9 cellular contexts compared by ENCODE assay signal in the genomic region with DNA sequence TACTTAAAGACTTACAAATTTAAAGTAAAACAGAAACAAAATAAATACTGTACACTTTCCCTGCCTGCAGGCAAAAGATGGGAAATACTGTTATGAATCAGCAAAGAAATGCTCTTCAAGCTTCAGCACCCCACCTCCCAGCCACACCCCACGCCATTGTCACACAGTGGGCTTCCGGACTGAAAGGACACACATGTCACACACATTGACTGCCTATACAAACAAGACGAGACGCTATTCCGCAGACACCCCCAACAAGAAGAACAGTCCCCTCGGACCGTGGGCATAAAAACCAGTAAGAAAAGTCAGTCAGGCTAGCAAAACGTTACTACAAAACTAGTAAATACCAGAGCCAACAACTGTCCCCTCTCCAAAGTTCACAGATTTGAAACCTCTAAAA.
A peak's percentile ranks its signal among the peaks of the same experiment; 100 is the strongest.
DNase-seq lines count a peak whose midpoint lies in the region; ATAC-seq and TF ChIP-seq lines count a peak whose summit lies in the region.
"Had no signal": no experiment of that assay in that cellular context is flagged by ENCODE, and none has a peak within 500 bp of the region (broad histone marks: within the 10 kb centered on the region; RNA-seq: fewer than 3 reads in every experiment).

No MANE protein-coding gene starts in this region.

- H3K4me3 Mint-ChIP-seq in central memory CD8-positive, alpha-beta T cell, result peak overlapping the region; percentile 71

- H3K27me3 Mint-ChIP-seq in central memory CD8-positive, alpha-beta T cell, result no peaks in the 10 kb centered on the region

- H3K4me1 Mint-ChIP-seq in central memory CD8-positive, alpha-beta T cell, result peaks cover 49% of the 10 kb centered on the region

- peaks cover 5% of the 10 kb centered on the region for H3K36me3 Mint-ChIP-seq in central memory CD8-positive, alpha-beta T cell (ENCODE audit: insufficient read depth)

- TF ChIP-seq POLR2A in GM18505 (IDR thresholded peaks at IDR 0.05; ENCODE audit: borderline replicate concordance, extremely low read depth, insufficient read depth, insufficient read length), result no peak

- H3K9me3 Mint-ChIP-seq in central memory CD8-positive, alpha-beta T cell, result no peaks in the 10 kb centered on the region

- H3K27ac Mint-ChIP-seq in central memory CD8-positive, alpha-beta T cell (ENCODE audit: low read depth), result peak overlapping the region; percentile 87

- intact Hi-C loops in head of caudate nucleus (cut with DNase I), result no loop called here

- no peak for DNase-seq in central memory CD8-positive, alpha-beta T cell (ENCODE audit: low spot score in 2 of 2)
- DNase-seq in AG08396 (ENCODE audit: low spot score) (no peak), foreskin melanocyte (no peak), head of caudate nucleus (no peak)
- DNase-seq: NCI-H1105 had no signal

- ATAC-seq in GM18505 (IDR thresholded peaks at IDR 0.05; ENCODE audit: unreplicated experiment), result peak; percentile 92
- ATAC-seq in GM21515 (IDR thresholded peaks at IDR 0.05; ENCODE audit: unreplicated experiment), result peak; percentile 90
- peak; percentile 88 for ATAC-seq in HG03571 (IDR thresholded peaks at IDR 0.05; ENCODE audit: unreplicated experiment)
- ATAC-seq in central memory CD8-positive, alpha-beta T cell (replicated peaks; ENCODE audit: extremely low read depth, poor library complexity, severe bottlenecking), result peak; percentile 74
- no peak for ATAC-seq in GM19397 (IDR thresholded peaks at IDR 0.05; ENCODE audit: unreplicated experiment)
